ENCODE assay signal across 12 cellular contexts in genomic region chr5:27702339-27702820, GRCh38.
DNase-seq lines count a peak whose midpoint lies in the region; ATAC-seq, FAIRE-seq and TF ChIP-seq lines count a peak whose summit lies in the region.
"Had no signal": no experiment of that assay in that cellular context is flagged by ENCODE, and none has a peak within 500 bp of the region (broad histone marks: within the 10 kb centered on the region; RNA-seq: fewer than 3 reads in every experiment).

No MANE protein-coding gene starts in this region.

- no peaks in the 10 kb centered on the region for H3K27me3 ChIP-seq in WERI-Rb-1 (ENCODE audit: insufficient read depth, low read depth, severe bottlenecking)
- H3K27me3 ChIP-seq: transverse colon had no signal

- intact Hi-C loops in kidney (cut with DNase I), result no loop called here

- H3K4me3 ChIP-seq in WERI-Rb-1 (ENCODE audit: low read depth, low read length) (no peak overlapping the region), kidney (ENCODE audit: low read length in 2 of 2) (no peak overlapping the region)
- H3K4me3 ChIP-seq: transverse colon had no signal

- TF ChIP-seq CTCF in WERI-Rb-1 (IDR thresholded peaks at IDR 0.05; ENCODE audit: low read depth, low read length) (no peak), kidney (IDR thresholded peaks at IDR 0.05; ENCODE audit: borderline replicate concordance, extremely low read depth, insufficient read depth) (no peak)

- H3K36me3 ChIP-seq in WERI-Rb-1 (no peaks in the 10 kb centered on the region), kidney (ENCODE audit: control insufficient read depth in 1 of 2, insufficient read depth in 2 of 2, low read length in 2 of 2) (no peaks in the 10 kb centered on the region)
- H3K36me3 ChIP-seq: transverse colon had no signal

- H3K9ac ChIP-seq in kidney (ENCODE audit: low read length in 2 of 2), result no peak overlapping the region

- FAIRE-seq in kidney (lab: Jason Lieb, UNC), result no peak

- no peaks in the 10 kb centered on the region for H3K4me1 ChIP-seq in kidney (ENCODE audit: control insufficient read depth in 1 of 2, insufficient read depth in 1 of 2, low read depth in 1 of 2, low read length in 2 of 2)
- H3K4me1 ChIP-seq: transverse colon had no signal

- ATAC-seq in GM18870 (IDR thresholded peaks at IDR 0.05; ENCODE audit: unreplicated experiment) (no peak), HG03565 (IDR thresholded peaks at IDR 0.05; ENCODE audit: unreplicated experiment) (no peak)
- ATAC-seq: left colon had no signal

- H3K27ac ChIP-seq in WERI-Rb-1 (no peak overlapping the region), kidney (ENCODE audit: low read depth in 2 of 2, low read length in 2 of 2) (no peak overlapping the region)
- H3K27ac ChIP-seq: transverse colon had no signal

- DNase-seq in DMS153 treated with DMSO at 0.1 percent for 48 hours (lab: John Stamatoyannopoulos, UW; ENCODE audit: unreplicated experiment) (peak; percentile 30), NCI-H146 (lab: John Stamatoyannopoulos, UW) (peak; percentile 69), WERI-Rb-1 (peak; percentile 38), left kidney (ENCODE audit: low read depth, low spot score) (peak; percentile 5), kidney (no peak), activated gamma-delta T cell (lab: John Stamatoyannopoulos, UW) (no peak)
- DNase-seq: activated CD4-positive, alpha-beta T cell treated with anti-CD3 and anti-CD28 coated beads, Interleukin-2, amount 50 U/mL, for 1 hour; left colon; MM.1S; transverse colon had no signal

- no peaks in the 10 kb centered on the region for H3K9me3 ChIP-seq in WERI-Rb-1 (ENCODE audit: severe bottlenecking)
- no peaks in the 10 kb centered on the region for H3K9me3 ChIP-seq in kidney (ENCODE audit: control insufficient read depth in 1 of 2, low read length in 2 of 2)
- H3K9me3 ChIP-seq: transverse colon had no signal

Comparison
In these comparisons a context has a peak if more than half of its experiments do, and no peak if none do; other contexts are left out.
1. DNase-seq: peak in DMS153 treated with DMSO at 0.1 percent for 48 hours (single experiment), NCI-H146 (single experiment), WERI-Rb-1 (single experiment) and left kidney (single experiment); none in kidney (single experiment) and activated gamma-delta T cell (single experiment).